2 cellular contexts compared by ENCODE assay signal in genomic region chr5:103605277-103605676, GRCh38.
TF ChIP-seq lines count a peak whose summit lies in the region.

No MANE protein-coding gene starts in this region.

TF ChIP-seq in GM23338, 12 proteins besides CTCF, POLR2A, EP300 and RAD21:
- TF ChIP-seq EZH2phosphoT487 (IDR thresholded peaks at IDR 0.05; ENCODE audit: unreplicated experiment) (no peak), NANOG (IDR thresholded peaks at IDR 0.05; ENCODE audit: borderline replicate concordance) (no peak), POLR2AphosphoS5 (IDR thresholded peaks at IDR 0.05; ENCODE audit: low read depth) (no peak), JUNB (IDR thresholded peaks at IDR 0.05; ENCODE audit: unreplicated experiment) (no peak), REST (IDR thresholded peaks at IDR 0.05; ENCODE audit: unreplicated experiment) (no peak), STAT1 (IDR thresholded peaks at IDR 0.05; ENCODE audit: unreplicated experiment) (no peak), EZH2 (IDR thresholded peaks at IDR 0.05; ENCODE audit: low read depth, unreplicated experiment) (no peak), ZNF331 (CRISPR knock-in tag; IDR thresholded peaks at IDR 0.05; ENCODE audit: low read depth) (no peak), ZNF114 (CRISPR knock-in tag; IDR thresholded peaks at IDR 0.05) (no peak), CREB1 (CRISPR knock-in tag; IDR thresholded peaks at IDR 0.05; ENCODE audit: low read depth) (no peak)
- TF ChIP-seq, protein P1, sequence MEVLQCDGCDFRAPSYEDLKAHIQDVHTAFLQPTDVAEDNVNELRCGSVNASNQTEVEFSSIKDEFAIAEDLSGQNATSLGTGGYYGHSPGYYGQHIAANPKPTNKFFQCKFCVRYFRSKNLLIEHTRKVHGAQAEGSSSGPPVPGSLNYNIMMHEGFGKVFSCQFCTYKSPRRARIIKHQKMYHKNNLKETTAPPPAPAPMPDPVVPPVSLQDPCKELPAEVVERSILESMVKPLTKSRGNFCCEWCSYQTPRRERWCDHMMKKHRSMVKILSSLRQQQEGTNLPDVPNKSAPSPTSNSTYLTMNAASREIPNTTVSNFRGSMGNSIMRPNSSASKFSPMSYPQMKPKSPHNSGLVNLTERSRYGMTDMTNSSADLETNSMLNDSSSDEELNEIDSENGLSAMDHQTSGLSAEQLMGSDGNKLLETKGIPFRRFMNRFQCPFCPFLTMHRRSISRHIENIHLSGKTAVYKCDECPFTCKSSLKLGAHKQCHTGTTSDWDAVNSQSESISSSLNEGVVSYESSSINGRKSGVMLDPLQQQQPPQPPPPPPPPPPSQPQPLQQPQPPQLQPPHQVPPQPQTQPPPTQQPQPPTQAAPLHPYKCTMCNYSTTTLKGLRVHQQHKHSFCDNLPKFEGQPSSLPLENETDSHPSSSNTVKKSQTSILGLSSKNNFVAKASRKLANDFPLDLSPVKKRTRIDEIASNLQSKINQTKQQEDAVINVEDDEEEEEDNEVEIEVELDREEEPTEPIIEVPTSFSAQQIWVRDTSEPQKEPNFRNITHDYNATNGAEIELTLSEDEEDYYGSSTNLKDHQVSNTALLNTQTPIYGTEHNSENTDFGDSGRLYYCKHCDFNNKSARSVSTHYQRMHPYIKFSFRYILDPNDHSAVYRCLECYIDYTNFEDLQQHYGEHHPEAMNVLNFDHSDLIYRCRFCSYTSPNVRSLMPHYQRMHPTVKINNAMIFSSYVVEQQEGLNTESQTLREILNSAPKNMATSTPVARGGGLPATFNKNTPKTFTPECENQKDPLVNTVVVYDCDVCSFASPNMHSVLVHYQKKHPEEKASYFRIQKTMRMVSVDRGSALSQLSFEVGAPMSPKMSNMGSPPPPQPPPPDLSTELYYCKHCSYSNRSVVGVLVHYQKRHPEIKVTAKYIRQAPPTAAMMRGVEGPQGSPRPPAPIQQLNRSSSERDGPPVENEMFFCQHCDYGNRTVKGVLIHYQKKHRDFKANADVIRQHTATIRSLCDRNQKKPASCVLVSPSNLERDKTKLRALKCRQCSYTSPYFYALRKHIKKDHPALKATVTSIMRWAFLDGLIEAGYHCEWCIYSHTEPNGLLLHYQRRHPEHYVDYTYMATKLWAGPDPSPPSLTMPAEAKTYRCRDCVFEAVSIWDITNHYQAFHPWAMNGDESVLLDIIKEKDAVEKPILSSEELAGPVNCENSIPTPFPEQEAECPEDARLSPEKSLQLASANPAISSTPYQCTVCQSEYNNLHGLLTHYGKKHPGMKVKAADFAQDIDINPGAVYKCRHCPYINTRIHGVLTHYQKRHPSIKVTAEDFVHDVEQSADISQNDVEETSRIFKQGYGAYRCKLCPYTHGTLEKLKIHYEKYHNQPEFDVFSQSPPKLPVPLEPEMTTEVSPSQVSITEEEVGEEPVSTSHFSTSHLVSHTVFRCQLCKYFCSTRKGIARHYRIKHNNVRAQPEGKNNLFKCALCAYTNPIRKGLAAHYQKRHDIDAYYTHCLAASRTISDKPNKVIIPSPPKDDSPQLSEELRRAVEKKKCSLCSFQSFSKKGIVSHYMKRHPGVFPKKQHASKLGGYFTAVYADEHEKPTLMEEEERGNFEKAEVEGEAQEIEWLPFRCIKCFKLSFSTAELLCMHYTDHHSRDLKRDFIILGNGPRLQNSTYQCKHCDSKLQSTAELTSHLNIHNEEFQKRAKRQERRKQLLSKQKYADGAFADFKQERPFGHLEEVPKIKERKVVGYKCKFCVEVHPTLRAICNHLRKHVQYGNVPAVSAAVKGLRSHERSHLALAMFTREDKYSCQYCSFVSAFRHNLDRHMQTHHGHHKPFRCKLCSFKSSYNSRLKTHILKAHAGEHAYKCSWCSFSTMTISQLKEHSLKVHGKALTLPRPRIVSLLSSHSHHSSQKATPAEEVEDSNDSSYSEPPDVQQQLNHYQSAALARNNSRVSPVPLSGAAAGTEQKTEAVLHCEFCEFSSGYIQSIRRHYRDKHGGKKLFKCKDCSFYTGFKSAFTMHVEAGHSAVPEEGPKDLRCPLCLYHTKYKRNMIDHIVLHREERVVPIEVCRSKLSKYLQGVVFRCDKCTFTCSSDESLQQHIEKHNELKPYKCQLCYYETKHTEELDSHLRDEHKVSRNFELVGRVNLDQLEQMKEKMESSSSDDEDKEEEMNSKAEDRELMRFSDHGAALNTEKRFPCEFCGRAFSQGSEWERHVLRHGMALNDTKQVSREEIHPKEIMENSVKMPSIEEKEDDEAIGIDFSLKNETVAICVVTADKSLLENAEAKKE (CRISPR knock-in tag; IDR thresholded peaks at IDR 0.05): no peak
- TF ChIP-seq, protein P2, sequence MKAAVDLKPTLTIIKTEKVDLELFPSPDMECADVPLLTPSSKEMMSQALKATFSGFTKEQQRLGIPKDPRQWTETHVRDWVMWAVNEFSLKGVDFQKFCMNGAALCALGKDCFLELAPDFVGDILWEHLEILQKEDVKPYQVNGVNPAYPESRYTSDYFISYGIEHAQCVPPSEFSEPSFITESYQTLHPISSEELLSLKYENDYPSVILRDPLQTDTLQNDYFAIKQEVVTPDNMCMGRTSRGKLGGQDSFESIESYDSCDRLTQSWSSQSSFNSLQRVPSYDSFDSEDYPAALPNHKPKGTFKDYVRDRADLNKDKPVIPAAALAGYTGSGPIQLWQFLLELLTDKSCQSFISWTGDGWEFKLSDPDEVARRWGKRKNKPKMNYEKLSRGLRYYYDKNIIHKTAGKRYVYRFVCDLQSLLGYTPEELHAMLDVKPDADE (IDR thresholded peaks at IDR 0.05): no peak

TF ChIP-seq in H1, 55 proteins besides CTCF, POLR2A, EP300 and RAD21:
- TF ChIP-seq SIN3A (conservative IDR thresholded peaks at IDR 0.05 in 1 of 2, IDR thresholded peaks at IDR 0.05 in 1 of 2; ENCODE audit: low read depth in 1 of 2, low read length in 2 of 2): no peak
- TF ChIP-seq TAF1 (IDR thresholded peaks at IDR 0.05; ENCODE audit: low read depth, low read length): no peak
- no peak for TF ChIP-seq SRF (IDR thresholded peaks at IDR 0.05; ENCODE audit: low read depth, low read length)
- TF ChIP-seq, protein P3, sequence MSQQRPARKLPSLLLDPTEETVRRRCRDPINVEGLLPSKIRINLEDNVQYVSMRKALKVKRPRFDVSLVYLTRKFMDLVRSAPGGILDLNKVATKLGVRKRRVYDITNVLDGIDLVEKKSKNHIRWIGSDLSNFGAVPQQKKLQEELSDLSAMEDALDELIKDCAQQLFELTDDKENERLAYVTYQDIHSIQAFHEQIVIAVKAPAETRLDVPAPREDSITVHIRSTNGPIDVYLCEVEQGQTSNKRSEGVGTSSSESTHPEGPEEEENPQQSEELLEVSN (IDR thresholded peaks at IDR 0.05): no peak
- TF ChIP-seq BCL11A (IDR thresholded peaks at IDR 0.05; ENCODE audit: low read depth in 2 of 2, low read length in 2 of 2): no peak
- no peak for TF ChIP-seq HDAC6 (IDR thresholded peaks at IDR 0.05; ENCODE audit: low read depth, low read length)
- TF ChIP-seq GABPA (IDR thresholded peaks at IDR 0.05; ENCODE audit: borderline replicate concordance, insufficient read depth, low read length): no peak
- TF ChIP-seq, protein P4, sequence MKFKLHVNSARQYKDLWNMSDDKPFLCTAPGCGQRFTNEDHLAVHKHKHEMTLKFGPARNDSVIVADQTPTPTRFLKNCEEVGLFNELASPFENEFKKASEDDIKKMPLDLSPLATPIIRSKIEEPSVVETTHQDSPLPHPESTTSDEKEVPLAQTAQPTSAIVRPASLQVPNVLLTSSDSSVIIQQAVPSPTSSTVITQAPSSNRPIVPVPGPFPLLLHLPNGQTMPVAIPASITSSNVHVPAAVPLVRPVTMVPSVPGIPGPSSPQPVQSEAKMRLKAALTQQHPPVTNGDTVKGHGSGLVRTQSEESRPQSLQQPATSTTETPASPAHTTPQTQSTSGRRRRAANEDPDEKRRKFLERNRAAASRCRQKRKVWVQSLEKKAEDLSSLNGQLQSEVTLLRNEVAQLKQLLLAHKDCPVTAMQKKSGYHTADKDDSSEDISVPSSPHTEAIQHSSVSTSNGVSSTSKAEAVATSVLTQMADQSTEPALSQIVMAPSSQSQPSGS (IDR thresholded peaks at IDR 0.05; ENCODE audit: low read length): no peak
- no peak for TF ChIP-seq JUND (IDR thresholded peaks at IDR 0.05; ENCODE audit: low read length)
- no peak for TF ChIP-seq PHF8 (conservative IDR thresholded peaks at IDR 0.05; ENCODE audit: low read depth, low read length)
- TF ChIP-seq RBBP5 (IDR thresholded peaks at IDR 0.05; ENCODE audit: borderline replicate concordance, low read depth, low read length): no peak
- TF ChIP-seq BRCA1 (IDR thresholded peaks at IDR 0.05; ENCODE audit: low read depth, low read length): no peak
- no peak for TF ChIP-seq USF2 (IDR thresholded peaks at IDR 0.05; ENCODE audit: low read length)
- TF ChIP-seq CHD2 (IDR thresholded peaks at IDR 0.05; ENCODE audit: low read length): no peak
